ENCODE assay signal across 31 cellular contexts in genomic region chr16:9381399-9381798, GRCh38.
A peak's percentile ranks its signal among the peaks of the same experiment; 100 is the strongest.
DNase-seq lines count a peak whose midpoint lies in the region; ATAC-seq lines count a peak whose summit lies in the region.
"Had no signal": no experiment of that assay in that cellular context is flagged by ENCODE, and none has a peak within 500 bp of the region (broad histone marks: within the 10 kb centered on the region; RNA-seq: fewer than 3 reads in every experiment).

No MANE protein-coding gene starts in this region.

- intact Hi-C loops in head of caudate nucleus (cut with DNase I), result no loop called here

- DNase-seq in caudate nucleus (lab: John Stamatoyannopoulos, UW), result peak in 27 of 61 donors; percentile 5 to 78 (median 22)
- DNase-seq in head of caudate nucleus, result peak in 25 of 42 donors; percentile 18 to 82 (median 46)
- DNase-seq in putamen (ENCODE audit: low spot score), result peak; percentile 58
- DNase-seq in NCI-H510A (lab: John Stamatoyannopoulos, UW), result no peak
- DNase-seq in stimulated activated naive CD4-positive, alpha-beta T cell treated with Interleukin-2 at 50 U/mL for 16 hours (lab: John Stamatoyannopoulos, UW), result no peak
- DNase-seq: 8988T; ACHN; AML-193; BE2C; C1 segment of cervical spinal cord; Caco-2; Calu3; CD4-positive, alpha-beta memory T cell; CD4-positive, alpha-beta T cell; CD4-positive, CD25-positive, alpha-beta regulatory T cell; CD8-positive, alpha-beta memory T cell; CD8-positive, alpha-beta T cell; COR-L47; DMS 273 treated with DMSO at 0.1 percent for 48 hours; DMS153; DMS53; DMS79; DMS79 treated with DMSO at 0.1 percent for 48 hours; DND-41; EL had no signal

- H3K27ac ChIP-seq in caudate nucleus (ENCODE audit: low read depth, low read length), result peak overlapping the region; percentile 82
- H3K27ac ChIP-seq: 22Rv1; A549; BLaER1; BLaER1 treated with 17β-estradiol and CSF1 and Interleukin-3, amounts not matched to agents 10 nM and 100 nM; C4-2B had no signal

- ATAC-seq in HG02642 (IDR thresholded peaks at IDR 0.05; ENCODE audit: poor library complexity, unreplicated experiment), result no peak
- ATAC-seq: A549; CD8-positive, alpha-beta T cell had no signal

Comparison
In these comparisons a context has a peak if more than half of its experiments do, and no peak if none do; other contexts are left out.
1. DNase-seq: peak in head of caudate nucleus (25 of 42) and putamen (single experiment); none in NCI-H510A (single experiment) and stimulated activated naive CD4-positive, alpha-beta T cell treated with Interleukin-2 at 50 U/mL for 16 hours (single experiment).